In genomic region chr2:100160396-100160795, GRCh38 we compare ENCODE assay signal across 25 cellular contexts. TPM values are rescaled to one million over a fixed set of nuclear protein-coding genes. Genes with fewer than 3 reads are reported as not detected.
"Had no signal": no experiment of that assay in that cellular context is flagged by ENCODE, and none has a peak within 500 bp of the region (broad histone marks: within the 10 kb centered on the region; RNA-seq: fewer than 3 reads in every experiment).

No MANE protein-coding gene starts in this region.

- H3K27me3 ChIP-seq: esophagus muscularis mucosa, esophagus squamous epithelium, foreskin keratinocyte, gastrocnemius medialis, gastroesophageal sphincter, heart left ventricle, heart right ventricle, hepatocyte had no signal

- H3K36me3 ChIP-seq: esophagus muscularis mucosa, esophagus squamous epithelium, gastrocnemius medialis, gastroesophageal sphincter, heart left ventricle, heart right ventricle had no signal

- H3K27ac ChIP-seq: dorsolateral prefrontal cortex, epithelial cell of prostate, esophagus muscularis mucosa, esophagus squamous epithelium, foreskin keratinocyte, gastrocnemius medialis, gastroesophageal sphincter, heart left ventricle, heart right ventricle, hepatocyte had no signal

- H2AFZ ChIP-seq: hepatocyte had no signal

- DNase-seq: cortex of kidney; dermis blood vessel endothelial cell; dorsolateral prefrontal cortex; effector CD4-positive, alpha-beta T cell; effector CD8-positive, alpha-beta T cell; effector memory CD4-positive, alpha-beta T cell; effector memory CD8-positive, alpha-beta T cell; endodermal cell; erythroblast; esophagus squamous epithelium; foreskin fibroblast; foreskin keratinocyte; foreskin melanocyte; gastrocnemius medialis; glutamatergic neuron; head of caudate nucleus; heart left ventricle; heart right ventricle; hippocampal formation had no signal

- H3K4me2 ChIP-seq: hepatocyte had no signal

- H3K9me3 ChIP-seq: gastroesophageal sphincter had no signal

- H3K4me3 ChIP-seq: coronary artery, dorsolateral prefrontal cortex, esophagus muscularis mucosa, esophagus squamous epithelium, gastrocnemius medialis, gastroesophageal sphincter, heart left ventricle, heart right ventricle, hepatocyte had no signal

- H3K4me1 ChIP-seq: esophagus muscularis mucosa, esophagus squamous epithelium, foreskin keratinocyte, gastrocnemius medialis, gastroesophageal sphincter, heart right ventricle had no signal

- ATAC-seq: effector memory CD8-positive, alpha-beta T cell; esophagus mucosa; foreskin keratinocyte; gastrocnemius medialis; gastroesophageal sphincter; heart left ventricle; heart right ventricle had no signal

- H3K79me2 ChIP-seq: hepatocyte had no signal

RNA-seq across cellular contexts. Expression of gene AFF3, which starts 18.0 kb away (rescaled TPM):
- total RNA-seq: dermis blood vessel endothelial cell, foreskin keratinocyte had no signal
- polyA plus RNA-seq: foreskin keratinocyte had no signal
